Comparison of ENCODE assay signal across 8 cellular contexts in genomic region chr5:72106922-72107873, GRCh38. TPM values are rescaled to one million over a fixed set of nuclear protein-coding genes. Genes with fewer than 3 reads are reported as not detected.
DNase-seq lines count a peak whose midpoint lies in the region; ATAC-seq, FAIRE-seq and TF ChIP-seq lines count a peak whose summit lies in the region.

MAP1B (plus strand) TSS chr5:72107475; CDS start chr5:72107532, 57 bp downstream.

- ATAC-seq in psoas muscle: peak; percentile 34 to 68 (median 50)
- ATAC-seq in GM18858 (IDR thresholded peaks at IDR 0.05; ENCODE audit: unreplicated experiment): no peak

- peaks cover 4% of the 10 kb centered on the region for H3K4me1 ChIP-seq in psoas muscle
- peaks cover 15% of the 10 kb centered on the region for H3K4me1 ChIP-seq in effector memory CD4-positive, alpha-beta T cell (ENCODE audit: control insufficient read depth, insufficient read depth, low read length, poor library complexity, severe bottlenecking)

- intact Hi-C loops in psoas muscle (cut with DNase I): no loop called here

- in situ Hi-C loops in brain microvascular endothelial cell (cut with HindIII; ENCODE audit: low pct_ligation_motif_present, low sequenced_read_pairs): no loop called here

- peak; percentile 92 for TF ChIP-seq POLR2A in H54 (IDR thresholded peaks at IDR 0.05; ENCODE audit: low read depth, low read length)

- no peak for FAIRE-seq in H54 (lab: Jason Lieb, UNC)

- POLR2A ChIA-PET in BJ (lab: Charles Lee): no interaction called here

- no peaks in the 10 kb centered on the region for H3K9me3 ChIP-seq in psoas muscle
- H3K9me3 ChIP-seq in effector memory CD4-positive, alpha-beta T cell (ENCODE audit: control insufficient read depth, low read length): no peaks in the 10 kb centered on the region

- DNase-seq in BJ (ENCODE audit: low read depth) (no peak), H54 (ENCODE audit: insufficient read length, low spot score) (peak; percentile 69), NCI-H524 (lab: John Stamatoyannopoulos, UW) (peak; percentile 76 to 90), brain microvascular endothelial cell (peak; percentile 45), iPS DF 19.7 (ENCODE audit: low read depth, low spot score) (peak; percentile 91), psoas muscle (peak; percentile 56 to 77)
- no peak for DNase-seq in effector memory CD4-positive, alpha-beta T cell

- no peaks in the 10 kb centered on the region for H3K36me3 ChIP-seq in BJ (ENCODE audit: control insufficient read depth, insufficient read depth, low read length)
- H3K36me3 ChIP-seq in brain microvascular endothelial cell (replicated peaks): no peaks in the 10 kb centered on the region
- H3K36me3 ChIP-seq in psoas muscle (ENCODE audit: insufficient read depth in 1 of 2, low read depth in 1 of 2): no peaks in the 10 kb centered on the region
- no peaks in the 10 kb centered on the region for H3K36me3 ChIP-seq in effector memory CD4-positive, alpha-beta T cell (ENCODE audit: control insufficient read depth, insufficient read depth, low read length)

- H3K27ac ChIP-seq in brain microvascular endothelial cell (peak within 1 kb of the TSS; percentile 32), psoas muscle (peak within 1 kb of the TSS; percentile 66)
- no peak within 1 kb of the TSS for H3K27ac ChIP-seq in effector memory CD4-positive, alpha-beta T cell (ENCODE audit: insufficient read depth, low read length, poor library complexity, severe bottlenecking)

- 1% methylated on average over 67 to 90 of the region's 90 CpGs for WGBS in psoas muscle, 3 donors

- H3K4me3 ChIP-seq in BJ (ENCODE audit: low read depth, low read length) (peak within 1 kb of the TSS; percentile 68), brain microvascular endothelial cell (ENCODE audit: low read depth, low read length) (peak within 1 kb of the TSS; percentile 95), psoas muscle (peak within 1 kb of the TSS; percentile 72)
- H3K4me3 ChIP-seq in effector memory CD4-positive, alpha-beta T cell (ENCODE audit: insufficient read depth, low read depth, low read length, poor library complexity, severe bottlenecking): no peak within 1 kb of the TSS

- CTCF ChIA-PET in BJ (lab: Yijun Ruan, JAX): interaction anchor here (1.3 kb wide), 1 partner anchor 323 kb away, joined by 5 read pairs; no protein-coding TSS in a partner anchor

- TF ChIP-seq CTCF in BJ (IDR thresholded peaks at IDR 0.05; ENCODE audit: insufficient read depth, low read depth, low read length): no peak
- no peak for TF ChIP-seq CTCF in brain microvascular endothelial cell (IDR thresholded peaks at IDR 0.05; ENCODE audit: low read depth, low read length, missing control alignments)
- TF ChIP-seq CTCF in psoas muscle (IDR thresholded peaks at IDR 0.05): no peak

- H3K27me3 ChIP-seq in BJ (ENCODE audit: control insufficient read depth, insufficient read depth, low read length) (no peaks in the 10 kb centered on the region), brain microvascular endothelial cell (replicated peaks) (no peaks in the 10 kb centered on the region), psoas muscle (ENCODE audit: insufficient read depth in 3 of 3, low read length in 2 of 3) (peaks cover 0 to 39% (median 18%) of the 10 kb centered on the region in 3 donors)
- H3K27me3 ChIP-seq in effector memory CD4-positive, alpha-beta T cell (replicated peaks; ENCODE audit: control insufficient read depth, insufficient read depth, low read length, poor library complexity, severe bottlenecking): peaks cover 14% of the 10 kb centered on the region

RNA-seq across cellular contexts. Expression of gene MAP1B, which starts in this region (rescaled TPM):
- polyA plus RNA-seq in BJ (2011; rRNA removed) (27.1 and 30.9 TPM in 2 replicates), psoas muscle (1 to 10 TPM; 1.1 to 2.1 (median 1.2) TPM)
- 101 and 174 TPM in 2 replicates for polyA minus RNA-seq in BJ (2011; rRNA and poly(A)+ RNA removed)
- total RNA-seq in psoas muscle: 10 to 100 TPM in 3 of 4 donors, 1 to 10 TPM in 1; 8.5 to 20.2 (median 13.6) TPM

Comparison
In these comparisons a context has a peak if more than half of its experiments do, and no peak if none do; other contexts are left out.
1. DNase-seq: peak in H54 (single experiment), NCI-H524 (2 of 2), brain microvascular endothelial cell (single experiment), iPS DF 19.7 (single experiment) and psoas muscle (2 of 2); none in BJ (single experiment) and effector memory CD4-positive, alpha-beta T cell (0 of 3).